In the genomic region with DNA sequence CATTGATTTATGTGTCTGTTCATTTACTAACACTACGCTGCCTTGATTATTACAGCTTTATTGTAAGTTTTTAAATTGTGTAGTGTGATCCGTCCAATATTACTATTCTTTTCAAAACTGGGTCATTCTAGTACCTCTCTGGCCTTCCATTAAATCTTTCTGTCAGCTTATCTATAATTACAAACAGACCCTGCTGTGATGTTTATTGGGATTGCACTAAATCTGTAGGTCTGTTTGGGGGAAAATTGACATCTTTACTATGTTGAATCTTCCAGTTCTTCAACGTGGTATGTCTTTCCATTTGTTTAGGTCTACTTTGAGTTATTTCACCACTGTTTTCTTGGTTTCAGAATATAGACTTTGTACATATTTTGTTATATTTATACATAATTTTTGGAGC, we compare ENCODE assay signal across 19 cellular contexts. TPM values are rescaled to one million over a fixed set of nuclear protein-coding genes. Genes with fewer than 3 reads are reported as not detected.
"Had no signal": no experiment of that assay in that cellular context is flagged by ENCODE, and none has a peak within 500 bp of the region (broad histone marks: within the 10 kb centered on the region; RNA-seq: fewer than 3 reads in every experiment).

No MANE protein-coding gene starts in this region.

- ATAC-seq: activated CD4-positive, CD25-positive, alpha-beta regulatory T cell treated with anti-CD3 and anti-CD28 coated beads, Interleukin-2, amount 50 U/mL, for 24 hours; activated CD8-positive, alpha-beta T cell treated with anti-CD3 and anti-CD28 coated beads for 36 hours; activated naive CD4-positive, alpha-beta T cell treated with anti-CD3 and anti-CD28 coated beads, Interleukin-2, amount 50 U/mL, for 72 hours; Panc1; Right ventricle myocardium inferior had no signal

- DNase-seq: activated CD4-positive, alpha-beta T cell treated with anti-CD3 and anti-CD28 coated beads for 4 hours; activated CD8-positive, alpha-beta memory T cell treated with anti-CD3 and anti-CD28 coated beads, Interleukin-2, amount 50 U/mL, for 4 hours; activated CD8-positive, alpha-beta T cell treated with anti-CD3 and anti-CD28 coated beads for 36 hours; anterior cingulate cortex; cerebellar nuclear complex; KG1; NCI-H1048; NCI-H1694; NCI-H2029; NCI-H446 treated with DMSO at 0.1 percent for 48 hours; RPMI8226 had no signal

RNA-seq across cellular contexts. Expression of a gene that starts 21.5 kb away (rescaled TPM):
- total RNA-seq: activated CD8-positive, alpha-beta T cell treated with anti-CD3 and anti-CD28 coated beads for 36 hours; activated naive CD4-positive, alpha-beta T cell treated with anti-CD3 and anti-CD28 coated beads, Interleukin-2, amount 50 U/mL, for 72 hours; cardiac septum; LHCN-M2; M059J; OCI-LY7; Right ventricle myocardium inferior had no signal

RNA-seq across cellular contexts. Expression of a gene that starts 46.8 kb away (rescaled TPM):
- total RNA-seq: activated CD8-positive, alpha-beta T cell treated with anti-CD3 and anti-CD28 coated beads for 36 hours; OCI-LY7; Right ventricle myocardium inferior had no signal
